In the genomic region with DNA sequence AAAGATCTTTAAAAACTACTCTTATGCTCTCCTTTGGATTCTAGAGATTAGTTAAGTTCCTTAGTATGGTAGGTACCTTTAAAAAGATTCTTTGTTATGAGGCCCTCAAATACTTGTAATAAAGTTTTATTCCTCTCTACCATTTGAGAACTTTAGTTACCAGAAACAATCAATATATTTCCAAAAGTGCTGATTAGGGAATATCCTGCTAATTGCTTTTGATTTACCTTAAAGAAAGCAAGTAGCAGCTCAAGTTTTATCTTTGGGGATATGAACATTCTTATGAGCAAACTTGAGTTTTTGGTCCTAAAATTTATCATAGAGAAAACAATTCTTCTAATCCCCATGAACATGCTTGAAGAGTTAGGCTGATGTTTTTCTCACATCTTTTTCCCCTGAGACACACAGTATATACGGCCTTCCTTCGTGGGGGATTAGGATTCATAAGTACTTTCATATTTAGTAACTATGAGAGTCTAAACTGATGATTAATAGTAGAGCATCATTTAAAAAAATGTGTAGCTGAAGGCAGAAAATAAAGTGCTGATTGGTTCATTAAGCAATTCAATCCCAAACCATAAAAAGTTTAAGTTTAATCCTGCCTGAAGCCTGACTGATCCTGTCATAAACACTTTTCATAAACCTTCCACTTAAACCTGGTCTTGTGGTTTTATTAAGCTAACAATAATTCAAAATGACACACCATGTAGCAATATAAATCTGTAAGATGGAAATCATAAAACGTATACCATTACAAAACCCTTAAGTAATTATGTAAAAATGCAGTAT, we compare ENCODE assay signal across 29 cellular contexts.
"Had no signal": no experiment of that assay in that cellular context is flagged by ENCODE, and none has a peak within 500 bp of the region (broad histone marks: within the 10 kb centered on the region; RNA-seq: fewer than 3 reads in every experiment).

No MANE protein-coding gene starts in this region.

- ATAC-seq: activated CD4-positive, alpha-beta T cell treated with anti-CD3 and anti-CD28 coated beads for 36 hours; activated CD4-positive, CD25-positive, alpha-beta regulatory T cell treated with anti-CD3 and anti-CD28 coated beads, Interleukin-2, amount 50 U/mL, for 24 hours; activated CD8-positive, alpha-beta T cell treated with anti-CD3 and anti-CD28 coated beads, Interleukin-2, amount 10 ng/mL, durations not matched to agents 7 days and 5 days; activated naive CD8-positive, alpha-beta T cell treated with anti-CD3 and anti-CD28 coated beads, Interleukin-2, amount 50 U/mL, for 24 hours; PC-3; WTC11 had no signal

- H3K4me3 ChIP-seq: Peyer's patch, SJSA1 had no signal

- H3K27ac ChIP-seq: brain microvascular endothelial cell, Peyer's patch, SJSA1 had no signal

- H3K27me3 Mint-ChIP-seq: activated CD4-positive, alpha-beta T cell treated with anti-CD3 and anti-CD28 coated beads for 36 hours; activated CD4-positive, alpha-beta T cell treated with anti-CD3 and anti-CD28 coated beads, Interleukin-2, amount 10 ng/mL, durations not matched to agents 7 days and 5 days; activated naive CD4-positive, alpha-beta T cell treated with anti-CD3 and anti-CD28 coated beads, Interleukin-2, amount 10 ng/mL, durations not matched to agents 7 days and 5 days; activated naive CD8-positive, alpha-beta T cell; activated naive CD8-positive, alpha-beta T cell treated with anti-CD3 and anti-CD28 coated beads, Interleukin-2, amount 50 U/mL, for 24 hours; activated T-cell treated with anti-CD3 and anti-CD28 coated beads, Interleukin-2, amount 50 U/mL, for 24 hours had no signal

- H3K27ac Mint-ChIP-seq: activated CD4-positive, alpha-beta T cell treated with anti-CD3 and anti-CD28 coated beads for 36 hours; activated CD4-positive, alpha-beta T cell treated with anti-CD3 and anti-CD28 coated beads, Interleukin-2, amount 10 ng/mL, durations not matched to agents 7 days and 5 days; activated CD8-positive, alpha-beta T cell treated with anti-CD3 and anti-CD28 coated beads, Interleukin-2, amount 10 ng/mL, durations not matched to agents 7 days and 5 days; activated naive CD4-positive, alpha-beta T cell treated with anti-CD3 and anti-CD28 coated beads, Interleukin-2, amount 10 ng/mL, durations not matched to agents 7 days and 5 days; activated naive CD8-positive, alpha-beta T cell; activated naive CD8-positive, alpha-beta T cell treated with anti-CD3 and anti-CD28 coated beads, Interleukin-2, amount 50 U/mL, for 24 hours; activated T-cell treated with anti-CD3 and anti-CD28 coated beads, Interleukin-2, amount 50 U/mL, for 24 hours; T-helper 1 cell treated with Interleukin-12 subunit alpha and Interleukin-12 subunit beta and Interleukin-4 antibody, amounts not matched to agents 30 μg/mL and 1 μg/mL, for 36 hours; T-helper 2 cell treated with Interferon-gamma antibody and Interleukin-4, amounts not matched to agents 5 μg/mL and 100 μg/mL, for 36 hours; WTC11 had no signal

- H3K9me3 ChIP-seq: Peyer's patch, SJSA1, SK-N-SH had no signal

- H3K4me1 Mint-ChIP-seq: activated CD4-positive, alpha-beta T cell treated with anti-CD3 and anti-CD28 coated beads for 36 hours; activated CD4-positive, alpha-beta T cell treated with anti-CD3 and anti-CD28 coated beads, Interleukin-2, amount 10 ng/mL, durations not matched to agents 7 days and 5 days; activated naive CD4-positive, alpha-beta T cell treated with anti-CD3 and anti-CD28 coated beads, Interleukin-2, amount 10 ng/mL, durations not matched to agents 7 days and 5 days; activated naive CD8-positive, alpha-beta T cell treated with anti-CD3 and anti-CD28 coated beads, Interleukin-2, amount 50 U/mL, for 24 hours; WTC11 had no signal

- H3K36me3 ChIP-seq: brain microvascular endothelial cell, Peyer's patch, SJSA1 had no signal

- H3K9me3 Mint-ChIP-seq: activated CD4-positive, alpha-beta T cell treated with anti-CD3 and anti-CD28 coated beads, Interleukin-2, amount 10 ng/mL, durations not matched to agents 7 days and 5 days; activated naive CD4-positive, alpha-beta T cell treated with anti-CD3 and anti-CD28 coated beads, Interleukin-2, amount 10 ng/mL, durations not matched to agents 7 days and 5 days; activated T-cell treated with anti-CD3 and anti-CD28 coated beads, Interleukin-2, amount 50 U/mL, for 24 hours had no signal

- H3K4me2 ChIP-seq: SK-N-SH had no signal

- H3K36me3 Mint-ChIP-seq: activated naive CD4-positive, alpha-beta T cell treated with anti-CD3 and anti-CD28 coated beads, Interleukin-2, amount 10 ng/mL, durations not matched to agents 7 days and 5 days had no signal

- H3K9ac ChIP-seq: SK-N-SH had no signal

- DNase-seq: activated CD4-positive, alpha-beta T cell treated with anti-CD3 and anti-CD28 coated beads for 36 hours; activated CD4-positive, alpha-beta T cell treated with anti-CD3 and anti-CD28 coated beads, Interleukin-2, amount 10 ng/mL, durations not matched to agents 7 days and 5 days; activated CD4-positive, alpha-beta T cell treated with anti-CD3 and anti-CD28 coated beads, Interleukin-2, amount 50 U/mL, for 48 hours; activated CD8-positive, alpha-beta T cell treated with anti-CD3 and anti-CD28 coated beads, Interleukin-2, amount 10 ng/mL, durations not matched to agents 7 days and 5 days; activated effector memory CD4-positive, alpha-beta T cell treated with Interleukin-2 at 50 U/mL for 16 hours; activated naive CD4-positive, alpha-beta T cell treated with anti-CD3 and anti-CD28 coated beads, Interleukin-2, amount 10 ng/mL, durations not matched to agents 7 days and 5 days; activated naive CD8-positive, alpha-beta T cell treated with anti-CD3 and anti-CD28 coated beads, Interleukin-2, amount 50 U/mL, for 24 hours; activated T-cell treated with anti-CD3 and anti-CD28 coated beads, Interleukin-2, amount 50 U/mL, for 24 hours; anterior cingulate cortex; brain microvascular endothelial cell; central memory CD4-positive, alpha-beta T cell; NCI-H1105; NCI-H1417 treated with DMSO at 0.1 percent for 48 hours; NCI-H187 treated with DMSO at 0.1 percent for 48 hours; NCI-H2081; NCI-H2171 treated with DMSO at 0.1 percent for 48 hours; NCI-H2227 treated with DMSO at 0.1 percent for 48 hours; NCI-H446 treated with DMSO at 0.1 percent for 48 hours; PC-3; Peyer's patch; RPMI8226; SHP77 treated with DMSO at 0.1 percent for 48 hours; SK-N-SH had no signal

- H3K4me3 Mint-ChIP-seq: activated CD4-positive, alpha-beta T cell treated with anti-CD3 and anti-CD28 coated beads for 36 hours; activated CD4-positive, alpha-beta T cell treated with anti-CD3 and anti-CD28 coated beads, Interleukin-2, amount 10 ng/mL, durations not matched to agents 7 days and 5 days; activated CD8-positive, alpha-beta T cell treated with anti-CD3 and anti-CD28 coated beads, Interleukin-2, amount 10 ng/mL, durations not matched to agents 7 days and 5 days; activated naive CD4-positive, alpha-beta T cell treated with anti-CD3 and anti-CD28 coated beads, Interleukin-2, amount 10 ng/mL, durations not matched to agents 7 days and 5 days; activated naive CD8-positive, alpha-beta T cell; activated naive CD8-positive, alpha-beta T cell treated with anti-CD3 and anti-CD28 coated beads, Interleukin-2, amount 50 U/mL, for 24 hours; activated T-cell treated with anti-CD3 and anti-CD28 coated beads, Interleukin-2, amount 50 U/mL, for 24 hours; T-helper 1 cell treated with Interleukin-12 subunit alpha and Interleukin-12 subunit beta and Interleukin-4 antibody, amounts not matched to agents 30 μg/mL and 1 μg/mL, for 36 hours; T-helper 2 cell treated with Interferon-gamma antibody and Interleukin-4, amounts not matched to agents 5 μg/mL and 100 μg/mL, for 36 hours; WTC11 had no signal

- H3K4me1 ChIP-seq: Peyer's patch, SJSA1 had no signal

- H3K27me3 ChIP-seq: brain microvascular endothelial cell, Peyer's patch, SJSA1 had no signal
